In genomic region chr5:14871573-14872069, GRCh38 we compare ENCODE assay signal across 1 cellular context.
TF ChIP-seq lines count a peak whose summit lies in the region.

TSS of gene ANKH (minus strand) at chr5:14871778. CDS start at chr5:14871447, 331 bp downstream.

TF ChIP-seq in GM12878, 131 proteins besides CTCF, POLR2A, EP300 and RAD21 (continued from another document):
- TF ChIP-seq E2F4 (IDR thresholded peaks at IDR 0.05; ENCODE audit: low read depth, low read length) = no peak
- no peak for TF ChIP-seq PAX8 (IDR thresholded peaks at IDR 0.05)
- TF ChIP-seq RELA (IDR thresholded peaks at IDR 0.05; ENCODE audit: borderline replicate concordance, partially characterized antibody) = no peak
- TF ChIP-seq TARDBP (IDR thresholded peaks at IDR 0.05; ENCODE audit: borderline replicate concordance) = no peak
- no peak for TF ChIP-seq EED (IDR thresholded peaks at IDR 0.05; ENCODE audit: low read depth)
- TF ChIP-seq STAT3 (IDR thresholded peaks at IDR 0.05; ENCODE audit: low read depth, low read length) = no peak
- no peak for TF ChIP-seq NR2C1 (IDR thresholded peaks at IDR 0.05)
- TF ChIP-seq, protein P1, sequence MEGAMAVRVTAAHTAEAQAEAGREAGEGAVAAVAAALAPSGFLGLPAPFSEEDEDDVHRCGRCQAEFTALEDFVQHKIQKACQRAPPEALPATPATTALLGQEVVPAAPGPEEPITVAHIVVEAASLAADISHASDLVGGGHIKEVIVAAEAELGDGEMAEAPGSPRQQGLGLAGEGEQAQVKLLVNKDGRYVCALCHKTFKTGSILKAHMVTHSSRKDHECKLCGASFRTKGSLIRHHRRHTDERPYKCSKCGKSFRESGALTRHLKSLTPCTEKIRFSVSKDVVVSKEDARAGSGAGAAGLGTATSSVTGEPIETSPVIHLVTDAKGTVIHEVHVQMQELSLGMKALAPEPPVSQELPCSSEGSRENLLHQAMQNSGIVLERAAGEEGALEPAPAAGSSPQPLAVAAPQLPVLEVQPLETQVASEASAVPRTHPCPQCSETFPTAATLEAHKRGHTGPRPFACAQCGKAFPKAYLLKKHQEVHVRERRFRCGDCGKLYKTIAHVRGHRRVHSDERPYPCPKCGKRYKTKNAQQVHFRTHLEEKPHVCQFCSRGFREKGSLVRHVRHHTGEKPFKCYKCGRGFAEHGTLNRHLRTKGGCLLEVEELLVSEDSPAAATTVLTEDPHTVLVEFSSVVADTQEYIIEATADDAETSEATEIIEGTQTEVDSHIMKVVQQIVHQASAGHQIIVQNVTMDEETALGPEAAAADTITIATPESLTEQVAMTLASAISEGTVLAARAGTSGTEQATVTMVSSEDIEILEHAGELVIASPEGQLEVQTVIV (IDR thresholded peaks at IDR 0.05; ENCODE audit: borderline replicate concordance, partially characterized antibody) = no peak
- peak; percentile 86; the same call in 1 of the 2 replicates for TF ChIP-seq SMARCA5 (IDR thresholded peaks at IDR 0.05)
- no peak for TF ChIP-seq NR2C2 (IDR thresholded peaks at IDR 0.05; ENCODE audit: borderline replicate concordance, control insufficient read depth, insufficient read length, low read depth)
- TF ChIP-seq, protein P2, sequence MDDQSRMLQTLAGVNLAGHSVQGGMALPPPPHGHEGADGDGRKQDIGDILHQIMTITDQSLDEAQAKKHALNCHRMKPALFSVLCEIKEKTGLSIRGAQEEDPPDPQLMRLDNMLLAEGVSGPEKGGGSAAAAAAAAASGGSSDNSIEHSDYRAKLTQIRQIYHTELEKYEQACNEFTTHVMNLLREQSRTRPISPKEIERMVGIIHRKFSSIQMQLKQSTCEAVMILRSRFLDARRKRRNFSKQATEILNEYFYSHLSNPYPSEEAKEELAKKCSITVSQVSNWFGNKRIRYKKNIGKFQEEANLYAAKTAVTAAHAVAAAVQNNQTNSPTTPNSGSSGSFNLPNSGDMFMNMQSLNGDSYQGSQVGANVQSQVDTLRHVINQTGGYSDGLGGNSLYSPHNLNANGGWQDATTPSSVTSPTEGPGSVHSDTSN (IDR thresholded peaks at IDR 0.05; ENCODE audit: insufficient replicate concordance, low read depth, low read length) = no peak
- TF ChIP-seq BHLHE40 (IDR thresholded peaks at IDR 0.05; ENCODE audit: borderline replicate concordance in 1 of 2, low read depth in 2 of 2, low read length in 1 of 2) = peak; percentile 27 to 76; a peak in 3 of 4 replicates
- TF ChIP-seq EGR1 (IDR thresholded peaks at IDR 0.05; ENCODE audit: borderline replicate concordance in 1 of 2, low read depth in 2 of 2, low read length in 2 of 2) = peak in 1 of 2 experiments; percentile 74; a peak in 2 of 3 replicates
- TF ChIP-seq RAD51 (IDR thresholded peaks at IDR 0.05) = no peak
- no peak for TF ChIP-seq NR2F1 (conservative IDR thresholded peaks at IDR 0.05)
- TF ChIP-seq NFIC (IDR thresholded peaks at IDR 0.05; ENCODE audit: low read depth, low read length) = no peak
- TF ChIP-seq ZNF217 (IDR thresholded peaks at IDR 0.05) = no peak
- TF ChIP-seq CUX1 (IDR thresholded peaks at IDR 0.05; ENCODE audit: insufficient replicate concordance, low read depth, low read length) = no peak
- TF ChIP-seq YY1 (IDR thresholded peaks at IDR 0.05; ENCODE audit: low read depth, low read length) = peak; percentile 42; the same call in 1 of the 2 replicates
- TF ChIP-seq FOXK2 (IDR thresholded peaks at IDR 0.05) = no peak
- no peak for TF ChIP-seq ASH2L (IDR thresholded peaks at IDR 0.05; ENCODE audit: borderline replicate concordance, low read depth)
- TF ChIP-seq HDAC2 (IDR thresholded peaks at IDR 0.05) = no peak
